ENCODE assay signal across 8 cellular contexts in genomic region chr17:42312285-42313130, GRCh38. TPM values are rescaled to one million over a fixed set of nuclear protein-coding genes. Genes with fewer than 3 reads are reported as not detected.
DNase-seq lines count a peak whose midpoint lies in the region; ATAC-seq and TF ChIP-seq lines count a peak whose summit lies in the region.

No MANE protein-coding gene starts in this region.

- TF ChIP-seq CTCF in lower lobe of right lung (IDR thresholded peaks at IDR 0.05), result peak; percentile 67

- POLR2A ChIA-PET in activated CD4-positive, alpha-beta memory T cell treated with anti-CD3 and anti-CD28 coated beads for 36 hours (lab: Charles Lee), result interaction anchor here (0.9 to 3.7 kb wide), 13 partner anchors 9 to 219 kb away, joined by 3 to 19 read pairs (median 5); partner anchors contain the start of gene STAT3

- H3K36me3 ChIP-seq in lower lobe of right lung, result peaks cover 87% of the 10 kb centered on the region

- H3K36me3 Mint-ChIP-seq in activated CD4-positive, alpha-beta memory T cell treated with anti-CD3 and anti-CD28 coated beads for 36 hours, result peaks cover 77% of the 10 kb centered on the region

- ATAC-seq in GM21381 (IDR thresholded peaks at IDR 0.05; ENCODE audit: unreplicated experiment) (peak; percentile 60), lower lobe of right lung (peak; percentile 86), GM21528 (IDR thresholded peaks at IDR 0.05; ENCODE audit: low FRiP score, unreplicated experiment) (no peak)

- H3K27ac ChIP-seq in lower lobe of right lung, result peak overlapping the region; percentile 71

- intact Hi-C loops in activated CD4-positive, alpha-beta memory T cell treated with anti-CD3 and anti-CD28 coated beads for 36 hours (cut with micrococcal nuclease), result loop anchor here (1.0 to 5.0 kb wide), 4 partner anchors 26 to 205 kb away; no protein-coding TSS in a partner anchor
- intact Hi-C loops in lower lobe of right lung (cut with DNase I), result loop anchor here (10.0 kb wide), 1 partner anchor 202 kb away; no protein-coding TSS in a partner anchor

- no peaks in the 10 kb centered on the region for H3K27me3 Mint-ChIP-seq in activated CD4-positive, alpha-beta memory T cell treated with anti-CD3 and anti-CD28 coated beads for 36 hours

- CTCF ChIA-PET in activated CD4-positive, alpha-beta memory T cell treated with anti-CD3 and anti-CD28 coated beads for 36 hours (lab: Charles Lee), result interaction anchor here (0.6 to 12.4 kb wide), 26 partner anchors 10 to 372 kb away, joined by 3 to 234 read pairs (median 4); partner anchors contain the start of genes CAVIN1, NAGLU, NKIRAS2 and STAT3

- H3K4me1 ChIP-seq in lower lobe of right lung, result peaks cover 44% of the 10 kb centered on the region

- H3K4me3 Mint-ChIP-seq in activated CD4-positive, alpha-beta memory T cell treated with anti-CD3 and anti-CD28 coated beads for 36 hours, result peak overlapping the region; percentile 42

- H3K4me3 ChIP-seq in lower lobe of right lung, result peak overlapping the region; percentile 10

- no peaks in the 10 kb centered on the region for H3K27me3 ChIP-seq in lower lobe of right lung (ENCODE audit: low read depth)

- H3K27ac Mint-ChIP-seq in activated CD4-positive, alpha-beta memory T cell treated with anti-CD3 and anti-CD28 coated beads for 36 hours, result peak overlapping the region; percentile 74

- H3K9me3 ChIP-seq in lower lobe of right lung, result no peaks in the 10 kb centered on the region

- peaks cover 76% of the 10 kb centered on the region for H3K4me1 Mint-ChIP-seq in activated CD4-positive, alpha-beta memory T cell treated with anti-CD3 and anti-CD28 coated beads for 36 hours (ENCODE audit: low read depth)

- DNase-seq in Ammon's horn (ENCODE audit: low spot score), result peak; percentile 91
- DNase-seq in NCI-H2227 (lab: John Stamatoyannopoulos, UW; ENCODE audit: unreplicated experiment), result peak; percentile 85
- peak; percentile 92 for DNase-seq in activated CD4-positive, alpha-beta memory T cell treated with anti-CD3 and anti-CD28 coated beads for 36 hours
- DNase-seq in dermis blood vessel endothelial cell, result peak; percentile 90
- peak; percentile 88 for DNase-seq in lower lobe of right lung
- peak; percentile 60 to 68 (median 62) for DNase-seq in stimulated activated CD4-positive, alpha-beta T cell treated with anti-CD3 and anti-CD28 coated beads, TNF-alpha, amount 100 ng/mL, for 4 hours (ENCODE audit: low read depth in 3 of 3)

- no peaks in the 10 kb centered on the region for H3K9me3 Mint-ChIP-seq in activated CD4-positive, alpha-beta memory T cell treated with anti-CD3 and anti-CD28 coated beads for 36 hours

RNA-seq across cellular contexts. Expression of gene STAT5A, which starts 24.2 kb away (rescaled TPM):
- 100 to 1,000 TPM; 211 to 215 TPM for total RNA-seq in activated CD4-positive, alpha-beta memory T cell treated with anti-CD3 and anti-CD28 coated beads for 36 hours
- total RNA-seq in dermis blood vessel endothelial cell, result 51.4 and 60.2 TPM in 2 replicates
- 53.3 TPM for total RNA-seq in lower lobe of right lung

RNA-seq across cellular contexts. Expression of gene STAT5B, which starts 36.3 kb away (rescaled TPM):
- total RNA-seq in activated CD4-positive, alpha-beta memory T cell treated with anti-CD3 and anti-CD28 coated beads for 36 hours, result 100 to 1,000 TPM; 192 to 195 TPM
- 46.3 and 46.8 TPM in 2 replicates for total RNA-seq in dermis blood vessel endothelial cell
- 67.9 TPM for total RNA-seq in lower lobe of right lung
